Comparison of ENCODE assay signal across 19 cellular contexts in the genomic region with DNA sequence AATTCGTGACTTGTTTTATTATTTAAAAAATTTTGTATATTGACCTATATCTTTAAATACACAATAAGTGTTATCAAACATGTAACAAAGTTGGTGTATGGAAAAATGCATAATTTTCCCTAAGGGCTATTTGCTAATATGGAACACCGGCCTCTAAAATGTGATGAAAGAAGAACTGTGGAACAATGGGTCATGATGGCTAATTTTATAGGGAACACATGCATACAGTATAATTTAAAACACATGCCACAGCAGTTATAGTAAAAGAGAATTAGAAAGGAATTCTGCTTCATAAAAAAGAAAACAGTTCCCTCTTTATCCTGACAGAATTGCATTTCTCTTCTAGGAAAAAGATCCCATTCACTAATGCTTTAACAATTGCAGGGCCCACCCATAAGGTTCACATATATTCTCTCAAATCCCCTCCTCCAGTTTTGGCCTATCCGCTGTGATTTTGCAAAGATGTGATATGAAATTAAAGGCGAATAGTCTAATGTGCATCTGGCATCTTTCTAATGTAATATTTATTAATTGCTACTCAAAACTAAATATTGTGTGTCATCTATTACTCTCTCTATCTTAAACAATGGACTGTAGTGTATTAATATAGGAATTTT.
DNase-seq lines count a peak whose midpoint lies in the region; ATAC-seq and TF ChIP-seq lines count a peak whose summit lies in the region.
"Had no signal": no experiment of that assay in that cellular context is flagged by ENCODE, and none has a peak within 500 bp of the region (broad histone marks: within the 10 kb centered on the region; RNA-seq: fewer than 3 reads in every experiment).

No MANE protein-coding gene starts in this region.

- H3K9me3 ChIP-seq in SK-N-MC (ENCODE audit: low read depth, low read length) (peaks cover 3% of the 10 kb centered on the region; the same call in 1 of the 2 replicates), fibroblast of lung (ENCODE audit: control insufficient read depth, insufficient read depth, low read depth, low read length) (no peaks in the 10 kb centered on the region), lower lobe of right lung (no peaks in the 10 kb centered on the region)
- H3K9me3 ChIP-seq: Peyer's patch, tibial artery had no signal

- no peak overlapping the region for H3K4me2 ChIP-seq in fibroblast of lung (ENCODE audit: extremely low read depth, insufficient read depth, low read length)

- H2AFZ ChIP-seq in fibroblast of lung (ENCODE audit: low read length): no peak overlapping the region

- intact Hi-C loops in lower lobe of right lung (cut with DNase I) (no loop called here), MCF 10A (cut with micrococcal nuclease) (no loop called here)

- peaks cover 8% of the 10 kb centered on the region for H3K4me1 ChIP-seq in fibroblast of lung (ENCODE audit: control insufficient read depth, extremely low read depth, insufficient read depth, low read length)
- no peaks in the 10 kb centered on the region for H3K4me1 ChIP-seq in lower lobe of right lung
- H3K4me1 ChIP-seq: Peyer's patch, tibial artery had no signal

- H3K36me3 Mint-ChIP-seq in MCF 10A (ENCODE audit: insufficient read depth, unreplicated experiment): no peaks in the 10 kb centered on the region

- POLR2A ChIA-PET in MCF 10A (lab: Yijun Ruan, JAX): no interaction called here

- H3K4me3 ChIP-seq in SK-N-MC: peak overlapping the region; percentile 71
- no peak overlapping the region for H3K4me3 ChIP-seq in fibroblast of lung (replicated peaks in 1 of 4; ENCODE audit: control extremely low read depth in 1 of 4, insufficient read depth in 1 of 4, low read depth in 3 of 4, low read length in 4 of 4)
- no peak overlapping the region for H3K4me3 ChIP-seq in skeletal muscle cell (ENCODE audit: low read depth, low read length)
- no peak overlapping the region for H3K4me3 ChIP-seq in lower lobe of right lung
- H3K4me3 ChIP-seq: Peyer's patch, spleen, tibial artery had no signal

- no peaks in the 10 kb centered on the region for H3K9me3 Mint-ChIP-seq in MCF 10A (ENCODE audit: unreplicated experiment)

- H3K27me3 Mint-ChIP-seq in MCF 10A (ENCODE audit: insufficient read depth, unreplicated experiment): no peaks in the 10 kb centered on the region

- CTCF ChIA-PET in MCF 10A (lab: Yijun Ruan, JAX): no interaction called here

- no peak overlapping the region for H3K27ac Mint-ChIP-seq in MCF 10A (ENCODE audit: low read depth, unreplicated experiment)
- H3K27ac Mint-ChIP-seq: stimulated activated naive CD8-positive, alpha-beta T cell treated with anti-CD3 and anti-CD28 coated beads, Interleukin-15, Interleukin-2, amounts not matched to agents 100 ng/mL and 50 ng/mL, for 24 hours had no signal

- DNase-seq in GM03348 (ENCODE audit: low spot score) (peak; percentile 33), SK-N-MC (ENCODE audit: low read depth, low spot score) (no peak), fibroblast of lung (ENCODE audit: low read depth in 2 of 2) (peak in 1 of 2 donors; percentile 41), skeletal muscle cell (ENCODE audit: low read depth) (peak; percentile 56), lower lobe of right lung (no peak), NCI-H345 treated with DMSO at 0.1 percent for 48 hours (lab: John Stamatoyannopoulos, UW; ENCODE audit: unreplicated experiment) (no peak), hepatic stellate cell (ENCODE audit: low spot score) (no peak), MCF 10A (ENCODE audit: unreplicated experiment) (no peak)
- DNase-seq: activated CD8-positive, alpha-beta memory T cell treated with anti-CD3 and anti-CD28 coated beads, Interleukin-2, amount 50 U/mL, for 48 hours; brain microvascular endothelial cell; DND-41; foreskin melanocyte; NCI-H1417 treated with DMSO at 0.1 percent for 48 hours; NCI-H524 treated with DMSO at 0.1 percent for 48 hours; Peyer's patch; spleen; stimulated activated CD4-positive, alpha-beta T cell treated with anti-CD3 and anti-CD28 coated beads, Interleukin-4, amount 100 ng/mL, for 24 hours; tibial artery had no signal

- no TSS peak for BruUV-seq in MCF 10A (replicated peaks; lab: Mats Ljungman, UMichigan)

- no peak overlapping the region for H3K4me3 Mint-ChIP-seq in MCF 10A (ENCODE audit: unreplicated experiment)
- H3K4me3 Mint-ChIP-seq: stimulated activated naive CD8-positive, alpha-beta T cell treated with anti-CD3 and anti-CD28 coated beads, Interleukin-15, Interleukin-2, amounts not matched to agents 100 ng/mL and 50 ng/mL, for 24 hours had no signal

- H3K27ac ChIP-seq in SK-N-MC: peak overlapping the region; percentile 99
- H3K27ac ChIP-seq in fibroblast of lung (ENCODE audit: insufficient read depth, low read length): peak overlapping the region; percentile 30
- no peak overlapping the region for H3K27ac ChIP-seq in lower lobe of right lung
- H3K27ac ChIP-seq: brain microvascular endothelial cell, Peyer's patch, spleen, tibial artery had no signal

- H4K20me1 ChIP-seq in fibroblast of lung (ENCODE audit: control insufficient read depth, extremely low read depth, insufficient read depth, low read length): no peaks in the 10 kb centered on the region

- no peaks in the 10 kb centered on the region for H3K27me3 ChIP-seq in fibroblast of lung (ENCODE audit: control insufficient read depth, insufficient read depth, low read length)
- no peaks in the 10 kb centered on the region for H3K27me3 ChIP-seq in lower lobe of right lung (ENCODE audit: low read depth)
- H3K27me3 ChIP-seq: brain microvascular endothelial cell, Peyer's patch, spleen, tibial artery had no signal

- H3K79me2 ChIP-seq in fibroblast of lung (ENCODE audit: control insufficient read depth, insufficient read depth, low read length): no peaks in the 10 kb centered on the region

- H3K9ac ChIP-seq in SK-N-MC (ENCODE audit: insufficient read length) (peak overlapping the region; percentile 75), fibroblast of lung (ENCODE audit: insufficient read depth, low read length) (no peak overlapping the region)

- TF ChIP-seq CTCF in fibroblast of lung (conservative IDR thresholded peaks at IDR 0.05 in 1 of 2, IDR thresholded peaks at IDR 0.05 in 1 of 2; ENCODE audit: low read depth in 1 of 2, low read length in 2 of 2): no peak
- TF ChIP-seq CTCF in lower lobe of right lung (IDR thresholded peaks at IDR 0.05): no peak
- no peak for TF ChIP-seq CTCF in MCF 10A (IDR thresholded peaks at IDR 0.05; ENCODE audit: unreplicated experiment)

- ATAC-seq in lower lobe of right lung: no peak

- H3K4me1 Mint-ChIP-seq in MCF 10A (ENCODE audit: insufficient read depth, unreplicated experiment): no peaks in the 10 kb centered on the region

- H3K36me3 ChIP-seq in SK-N-MC (ENCODE audit: insufficient read depth, low read length) (no peaks in the 10 kb centered on the region), fibroblast of lung (ENCODE audit: control insufficient read depth, insufficient read depth, low read length) (no peaks in the 10 kb centered on the region), lower lobe of right lung (no peaks in the 10 kb centered on the region)
- H3K36me3 ChIP-seq: brain microvascular endothelial cell, Peyer's patch, spleen, tibial artery had no signal

Comparison
In these comparisons a context has a peak if more than half of its experiments do, and no peak if none do; other contexts are left out.
1. DNase-seq: peak in GM03348 (single experiment) and skeletal muscle cell (single experiment); none in SK-N-MC (single experiment), lower lobe of right lung (single experiment), NCI-H345 treated with DMSO at 0.1 percent for 48 hours (single experiment), hepatic stellate cell (single experiment) and MCF 10A (single experiment).